9 cellular contexts compared by ENCODE assay signal in genomic region chr16:53068423-53068833, GRCh38. TPM values are rescaled to one million over a fixed set of nuclear protein-coding genes. Genes with fewer than 3 reads are reported as not detected.
A peak's percentile ranks its signal among the peaks of the same experiment; 100 is the strongest.
DNase-seq lines count a peak whose midpoint lies in the region; ATAC-seq, FAIRE-seq and TF ChIP-seq lines count a peak whose summit lies in the region.
"Had no signal": no experiment of that assay in that cellular context is flagged by ENCODE, and none has a peak within 500 bp of the region (broad histone marks: within the 10 kb centered on the region; RNA-seq: fewer than 3 reads in every experiment).

No MANE protein-coding gene starts in this region.

- H3K36me3 Mint-ChIP-seq in naive B cell = no peaks in the 10 kb centered on the region

- TF ChIP-seq CTCF in kidney (IDR thresholded peaks at IDR 0.05; ENCODE audit: borderline replicate concordance, extremely low read depth, insufficient read depth) (no peak), GM20000 (IDR thresholded peaks at IDR 0.05; ENCODE audit: extremely low read depth, missing control alignments) (no peak)

- H3K27ac Mint-ChIP-seq in naive B cell = peak overlapping the region; percentile 21 to 93 (median 62)

- H3K4me3 Mint-ChIP-seq in naive B cell = peak overlapping the region; percentile 47 to 91 (median 74)

- peaks cover 8 to 9% of the 10 kb centered on the region in 2 donors for H3K4me1 ChIP-seq in kidney (ENCODE audit: control insufficient read depth in 1 of 2, insufficient read depth in 1 of 2, low read depth in 1 of 2, low read length in 2 of 2)

- DNase-seq in naive B cell (peak; percentile 48), HCEC 1CT (no peak), kidney (no peak), GM20000 (ENCODE audit: low spot score) (no peak)
- DNase-seq in central memory CD4-positive, alpha-beta T cell = no peak
- DNase-seq: NCI-H1105 had no signal

- H3K9me3 Mint-ChIP-seq in naive B cell = no peaks in the 10 kb centered on the region

- H3K27ac ChIP-seq in kidney (ENCODE audit: low read depth in 2 of 2, low read length in 2 of 2) = no peak overlapping the region

- H3K27me3 Mint-ChIP-seq in naive B cell = no peaks in the 10 kb centered on the region

- no peak for FAIRE-seq in kidney (lab: Jason Lieb, UNC)

- intact Hi-C loops in kidney (cut with DNase I) = no loop called here

- H3K9ac ChIP-seq in kidney (ENCODE audit: low read length in 2 of 2) = no peak overlapping the region

- ATAC-seq in GM18868 (IDR thresholded peaks at IDR 0.05; ENCODE audit: unreplicated experiment) = peak; percentile 49
- peak; percentile 61 for ATAC-seq in GM21786 (IDR thresholded peaks at IDR 0.05; ENCODE audit: unreplicated experiment)
- ATAC-seq in HG03520 (IDR thresholded peaks at IDR 0.05; ENCODE audit: unreplicated experiment) = peak; percentile 49
- ATAC-seq in naive B cell (ENCODE audit: low read depth in 2 of 2) = peak; percentile 79 to 85

- no peaks in the 10 kb centered on the region for H3K9me3 ChIP-seq in kidney (ENCODE audit: control insufficient read depth in 1 of 2, low read length in 2 of 2)

- peaks cover 70 to 92% (median 82%) of the 10 kb centered on the region in 3 donors for H3K4me1 Mint-ChIP-seq in naive B cell

- H3K36me3 ChIP-seq in kidney (ENCODE audit: control insufficient read depth in 1 of 2, insufficient read depth in 2 of 2, low read length in 2 of 2) = no peaks in the 10 kb centered on the region

- H3K4me3 ChIP-seq in kidney (ENCODE audit: low read length in 2 of 2) = no peak overlapping the region

RNA-seq across cellular contexts. Expression of gene CHD9, which starts 13.6 kb away (rescaled TPM):
- polyA plus RNA-seq in naive B cell (ENCODE audit: low read depth in 6 of 6) = 100 to 1,000 TPM; 102 to 181 (median 115) TPM
- total RNA-seq in kidney = 83.7 TPM
- 9.4 TPM for polyA plus RNA-seq in kidney (ENCODE audit: insufficient read depth, low read depth, low replicate concordance)

RNA-seq across cellular contexts. Expression of gene CHD9NB, which starts 15.7 kb away (rescaled TPM):
- under 1 TPM in 1 of 6 donors, not detected in 5; 0.16 TPM for polyA plus RNA-seq in naive B cell (ENCODE audit: low read depth in 6 of 6)
- 26.2 TPM for total RNA-seq in kidney
- polyA plus RNA-seq in kidney (ENCODE audit: insufficient read depth, low read depth, low replicate concordance) = 9.8 TPM
